ENCODE assay signal across 28 cellular contexts in the genomic region with DNA sequence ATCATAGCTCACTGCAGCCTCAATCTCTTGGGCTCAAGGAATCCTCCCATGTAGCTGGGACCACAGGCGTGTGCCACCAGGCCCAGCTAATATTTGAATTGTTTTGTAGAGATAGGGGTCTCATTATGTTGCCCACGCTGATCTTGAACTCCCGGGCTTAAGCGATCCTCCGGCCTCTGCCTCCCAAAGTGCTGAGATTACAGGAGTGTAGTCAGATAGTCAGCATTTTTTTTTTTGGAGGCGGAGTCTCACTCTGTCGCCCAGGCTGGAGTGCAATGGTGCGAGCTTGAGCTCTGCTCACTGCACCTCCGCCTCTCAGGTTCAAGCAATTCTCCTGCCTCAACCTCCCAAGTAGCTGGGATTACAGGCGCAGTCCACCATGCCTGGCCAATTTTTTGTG. TPM values are rescaled to one million over a fixed set of nuclear protein-coding genes. Genes with fewer than 3 reads are reported as not detected.
DNase-seq lines count a peak whose midpoint lies in the region; ATAC-seq and TF ChIP-seq lines count a peak whose summit lies in the region.
"Had no signal": no experiment of that assay in that cellular context is flagged by ENCODE, and none has a peak within 500 bp of the region (broad histone marks: within the 10 kb centered on the region; RNA-seq: fewer than 3 reads in every experiment).

No MANE protein-coding gene starts in this region.

- H3K4me2 ChIP-seq in OCI-LY3 (ENCODE audit: low read length): peak overlapping the region; percentile 18
- H3K4me2 ChIP-seq: BLaER1 had no signal

- H4K20me1 ChIP-seq in OCI-LY3 (ENCODE audit: insufficient read depth, low read length): no peaks in the 10 kb centered on the region
- H4K20me1 ChIP-seq: BLaER1 had no signal

- H2AFZ ChIP-seq in OCI-LY3 (ENCODE audit: low read depth, low read length): no peak overlapping the region

- H3K4me1 ChIP-seq in OCI-LY3 (ENCODE audit: low read length): peaks cover 21% of the 10 kb centered on the region
- H3K4me1 ChIP-seq: HAP-1 had no signal

- H3K36me3 ChIP-seq in OCI-LY3 (replicated peaks; ENCODE audit: low read depth, low read length): no peaks in the 10 kb centered on the region
- H3K36me3 ChIP-seq: BLaER1, HAP-1, left ventricle myocardium inferior, suprapubic skin had no signal

- no peaks in the 10 kb centered on the region for H3K9me3 Mint-ChIP-seq in activated naive CD4-positive, alpha-beta T cell treated with anti-CD3 and anti-CD28 coated beads, Interleukin-2, amount 50 U/mL, for 24 hours
- no peaks in the 10 kb centered on the region for H3K9me3 Mint-ChIP-seq in stimulated activated memory B cell treated with anti-CD40 and anti-IgM and Interleukin-4, amounts not matched to agents 10 μg/mL and 1 μg/mL and 100 μg/mL, for 72 hours
- H3K9me3 Mint-ChIP-seq: natural killer cell treated with Interleukin-12 subunit alpha and Interleukin-12 subunit beta and Interleukin-15 and Interleukin-18, amount 100 ng/mL, for 72 hours; WTC11 had no signal

- H3K27me3 Mint-ChIP-seq in activated naive CD4-positive, alpha-beta T cell treated with anti-CD3 and anti-CD28 coated beads, Interleukin-2, amount 50 U/mL, for 24 hours: no peaks in the 10 kb centered on the region
- no peaks in the 10 kb centered on the region for H3K27me3 Mint-ChIP-seq in stimulated activated memory B cell treated with anti-CD40 and anti-IgM and Interleukin-4, amounts not matched to agents 10 μg/mL and 1 μg/mL and 100 μg/mL, for 72 hours
- H3K27me3 Mint-ChIP-seq: natural killer cell treated with Interleukin-12 subunit alpha and Interleukin-12 subunit beta and Interleukin-15 and Interleukin-18, amount 100 ng/mL, for 72 hours had no signal

- H3K27me3 ChIP-seq in OCI-LY3 (ENCODE audit: low read depth, low read length): no peaks in the 10 kb centered on the region
- H3K27me3 ChIP-seq: BLaER1, suprapubic skin had no signal

- H3K9me3 ChIP-seq in OCI-LY3 (ENCODE audit: insufficient read depth, low read length): no peaks in the 10 kb centered on the region
- H3K9me3 ChIP-seq: BLaER1, HAP-1, left ventricle myocardium inferior, suprapubic skin had no signal

- TF ChIP-seq CTCF in OCI-LY3 (IDR thresholded peaks at IDR 0.05; ENCODE audit: low read depth, low read length): no peak

- H3K4me3 Mint-ChIP-seq in activated naive CD4-positive, alpha-beta T cell treated with anti-CD3 and anti-CD28 coated beads, Interleukin-2, amount 50 U/mL, for 24 hours: peak overlapping the region; percentile 36
- H3K4me3 Mint-ChIP-seq in stimulated activated memory B cell treated with anti-CD40 and anti-IgM and Interleukin-4, amounts not matched to agents 10 μg/mL and 1 μg/mL and 100 μg/mL, for 72 hours: peak overlapping the region; percentile 12

- peaks cover 20% of the 10 kb centered on the region for H3K79me2 ChIP-seq in OCI-LY3 (ENCODE audit: low read length)

- no peaks in the 10 kb centered on the region for H3K36me3 Mint-ChIP-seq in activated naive CD4-positive, alpha-beta T cell treated with anti-CD3 and anti-CD28 coated beads, Interleukin-2, amount 50 U/mL, for 24 hours
- H3K36me3 Mint-ChIP-seq in stimulated activated memory B cell treated with anti-CD40 and anti-IgM and Interleukin-4, amounts not matched to agents 10 μg/mL and 1 μg/mL and 100 μg/mL, for 72 hours: no peaks in the 10 kb centered on the region
- H3K36me3 Mint-ChIP-seq: WTC11 had no signal

- ATAC-seq in stimulated activated memory B cell treated with anti-CD40 and anti-IgM and Interleukin-4, amounts not matched to agents 10 μg/mL and 1 μg/mL and 100 μg/mL, for 72 hours: no peak
- ATAC-seq in HG03039 (IDR thresholded peaks at IDR 0.05; ENCODE audit: unreplicated experiment): no peak
- ATAC-seq: natural killer cell treated with Interleukin-12 subunit alpha and Interleukin-12 subunit beta and Interleukin-15 and Interleukin-18, amount 100 ng/mL, for 72 hours; sciatic nerve; SK-N-SH treated with all-trans-retinoic acid at 6 μM for 48 hours; WTC11 had no signal

- H3K9ac ChIP-seq in OCI-LY3 (ENCODE audit: low read length): no peak overlapping the region
- H3K9ac ChIP-seq: BLaER1 had no signal

- no peak for DNase-seq in activated naive CD4-positive, alpha-beta T cell (lab: John Stamatoyannopoulos, UW)
- DNase-seq in islet precursor cell (peak; percentile 42), HT-29 (ENCODE audit: low spot score) (no peak), epidermal melanocyte (ENCODE audit: insufficient read length, low spot score) (no peak)
- DNase-seq: ACHN; activated naive CD4-positive, alpha-beta T cell treated with anti-CD3 and anti-CD28 coated beads, Interleukin-2, amount 50 U/mL, for 16 hours; aorta; central memory CD4-positive, alpha-beta T cell; dermis blood vessel endothelial cell; left ventricle myocardium inferior; NCI-H1092; NCI-H187 treated with DMSO at 0.1 percent for 48 hours; NCI-H524 treated with DMSO at 0.1 percent for 48 hours; OCI-M1; posterior cingulate gyrus; stimulated activated CD8-positive, alpha-beta memory T cell treated with anti-CD3 and anti-CD28 coated beads, Interleukin-4, amount 100 ng/mL, for 48 hours; T1000 had no signal

- H3K27ac ChIP-seq in OCI-LY3 (ENCODE audit: low read length): no peak overlapping the region
- H3K27ac ChIP-seq: BLaER1, left ventricle myocardium inferior, suprapubic skin had no signal

- no peak overlapping the region for H3K4me3 ChIP-seq in OCI-LY3 (ENCODE audit: low read length)
- H3K4me3 ChIP-seq: BLaER1, HAP-1, left ventricle myocardium inferior, suprapubic skin had no signal

- no peak overlapping the region for H3K27ac Mint-ChIP-seq in activated naive CD4-positive, alpha-beta T cell treated with anti-CD3 and anti-CD28 coated beads, Interleukin-2, amount 50 U/mL, for 24 hours
- no peak overlapping the region for H3K27ac Mint-ChIP-seq in stimulated activated memory B cell treated with anti-CD40 and anti-IgM and Interleukin-4, amounts not matched to agents 10 μg/mL and 1 μg/mL and 100 μg/mL, for 72 hours
- H3K27ac Mint-ChIP-seq: WTC11 had no signal

- peaks cover 20% of the 10 kb centered on the region for H3K4me1 Mint-ChIP-seq in activated naive CD4-positive, alpha-beta T cell treated with anti-CD3 and anti-CD28 coated beads, Interleukin-2, amount 50 U/mL, for 24 hours
- H3K4me1 Mint-ChIP-seq in stimulated activated memory B cell treated with anti-CD40 and anti-IgM and Interleukin-4, amounts not matched to agents 10 μg/mL and 1 μg/mL and 100 μg/mL, for 72 hours: peaks cover 26% of the 10 kb centered on the region

RNA-seq across cellular contexts. Expression of gene SAR1B, which starts 1.6 kb away (rescaled TPM):
- total RNA-seq in HT-29 (2014; rRNA removed; shearing (Covaris generic)): 23.6 and 23.8 TPM in 2 replicates

RNA-seq across cellular contexts. Expression of gene SEC24A, which starts 14.4 kb away (rescaled TPM):
- total RNA-seq in HT-29 (2014; rRNA removed; shearing (Covaris generic)): 6.2 and 6.7 TPM in 2 replicates
